Comparison of ENCODE assay signal across 8 cellular contexts in the genomic region with DNA sequence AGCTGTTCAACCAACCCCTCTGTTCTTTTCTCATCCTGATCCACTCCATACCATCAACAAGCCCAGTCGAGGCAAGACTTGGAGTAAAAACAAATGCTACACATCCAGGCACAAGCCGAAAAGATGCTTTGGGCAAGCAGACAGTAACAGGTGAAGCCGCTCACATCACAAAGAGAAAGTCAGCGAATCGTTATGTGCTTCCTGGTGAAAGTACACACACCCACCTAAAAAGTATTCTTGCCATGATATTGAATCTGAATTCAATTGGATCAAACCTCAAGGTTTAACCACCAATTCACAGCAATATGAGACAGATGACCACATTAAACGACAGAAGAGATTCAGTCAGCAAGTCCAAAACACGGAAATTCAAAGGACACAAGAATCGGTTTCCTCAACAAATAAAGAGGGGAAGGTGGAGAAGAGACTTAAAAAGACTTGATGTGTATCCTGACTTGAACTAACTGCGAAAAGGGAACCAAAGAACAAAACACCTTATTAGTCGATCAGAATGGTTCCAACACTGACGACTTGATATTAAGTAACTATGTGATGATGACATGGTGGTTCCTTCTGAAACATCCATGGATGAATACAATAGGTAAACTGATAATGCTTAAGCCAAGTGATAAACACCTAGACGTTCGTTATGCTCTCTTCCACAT. TPM values are rescaled to one million over a fixed set of nuclear protein-coding genes. Genes with fewer than 3 reads are reported as not detected.
DNase-seq lines count a peak whose midpoint lies in the region; ATAC-seq, FAIRE-seq and TF ChIP-seq lines count a peak whose summit lies in the region.

No MANE protein-coding gene starts in this region.

- peaks cover 9% of the 10 kb centered on the region for H3K23me2 ChIP-seq in H1 (ENCODE audit: low read depth, low read length)

- no peak overlapping the region for H2BK20ac ChIP-seq in H1 (ENCODE audit: low read length)

- 41% methylated on average over 13 of the region's 13 CpGs; no CpG with 5 or more reads in 1 of the 2 experiments for WGBS in H1 (ENCODE audit: extremely low coverage in 1 of 2, insufficient coverage in 1 of 2, insufficient read length in 1 of 2, insufficient replicate concordance in 2 of 2, low coverage in 1 of 2, low lambda C conversion rate in 2 of 2, missing lambda C conversion rate in 1 of 2), 2 experiments

- peak overlapping the region; percentile 95 to 100 (median 99) for H3K9ac ChIP-seq in H1 (replicated peaks in 1 of 4; ENCODE audit: extremely low read depth in 1 of 4, low read depth in 3 of 4, low read length in 3 of 4)

- CTCF ChIA-PET in Calu3 (lab: Charles Lee) (interaction anchor here (0.5 kb wide), 1 partner anchor 209 kb away, joined by 3 read pairs; no protein-coding TSS in a partner anchor), HEK293 (lab: Yijun Ruan, JAX) (interaction anchor here (0.9 to 1.3 kb wide), 3 partner anchors 8 to 523 kb away, joined by 3 to 5 read pairs (median 4); no protein-coding TSS in a partner anchor), H1 (lab: Charles Lee; ENCODE audit: partially characterized antibody) (interaction anchor here (1.6 kb wide), 1 partner anchor 28 kb away, joined by 7 read pairs; no protein-coding TSS in a partner anchor)

- H4K5ac ChIP-seq in H1 (ENCODE audit: insufficient read length, low read depth, low read length) = no peak overlapping the region

- POLR2A ChIA-PET in HEK293 (lab: Yijun Ruan, JAX) (interaction anchor here (1.0 to 1.6 kb wide), 5 partner anchors 11 to 151 kb away, joined by 3 to 4 read pairs (median 3); a partner anchor contains a TSS), H1 (lab: Charles Lee; ENCODE audit: partially characterized antibody) (interaction anchor here (0.7 to 1.1 kb wide), 4 partner anchors 9 to 44 kb away, joined by 3 to 7 read pairs (median 4); no protein-coding TSS in a partner anchor)

- H3K27ac ChIP-seq in HEK293 (ENCODE audit: extremely low read depth, low read depth, low read length) = peak overlapping the region; percentile 82
- peak overlapping the region; percentile 92; the same call in 1 of the 2 replicates for H3K27ac ChIP-seq in H1 (ENCODE audit: low read depth, low read length)

- no peak overlapping the region for H2BK120ac ChIP-seq in H1 (replicated peaks; ENCODE audit: low read depth, low read length)

- H3K4me1 Mint-ChIP-seq in Calu3 (ENCODE audit: low read depth, unreplicated experiment) = no peaks in the 10 kb centered on the region
- H3K4me1 Mint-ChIP-seq in T-helper 2 cell treated with Interferon-gamma antibody and Interleukin-4, amounts not matched to agents 5 μg/mL and 100 μg/mL, for 36 hours (ENCODE audit: low read depth) = peaks cover 47% of the 10 kb centered on the region

- H3K27ac Mint-ChIP-seq in Calu3 (ENCODE audit: unreplicated experiment) = peak overlapping the region; percentile 95
- H3K27ac Mint-ChIP-seq in T-helper 2 cell treated with Interferon-gamma antibody and Interleukin-4, amounts not matched to agents 5 μg/mL and 100 μg/mL, for 36 hours = peak overlapping the region; percentile 99

- H2BK5ac ChIP-seq in H1 (ENCODE audit: low read depth, low read length) = no peak overlapping the region; the same call in 1 of the 2 replicates

- peaks cover 5 to 27% of the 10 kb centered on the region in 2 experiments; a peak in 3 of 4 replicates for H3K79me2 ChIP-seq in H1 (ENCODE audit: control insufficient read depth in 1 of 2, insufficient read depth in 2 of 2, low read length in 2 of 2)

- TF ChIP-seq CTCF in Calu3 (IDR thresholded peaks at IDR 0.05; ENCODE audit: unreplicated experiment) (no peak), HEK293 (tag by site-specific recombination; IDR thresholded peaks at IDR 0.05) (no peak), H1 (IDR thresholded peaks at IDR 0.05; ENCODE audit: control extremely low read depth in 1 of 3, insufficient read depth in 1 of 3, low read depth in 1 of 3, low read length in 3 of 3) (no peak), GM10266 (IDR thresholded peaks at IDR 0.05; ENCODE audit: control insufficient read depth, insufficient read depth, low read depth, missing control alignments) (no peak)

- no peak overlapping the region for H2AK5ac ChIP-seq in H1 (ENCODE audit: low read depth, low read length)

- no peak for TF ChIP-seq RAD21 in H1 (IDR thresholded peaks at IDR 0.05 in 1 of 2, conservative IDR thresholded peaks at IDR 0.05 in 1 of 2; ENCODE audit: low read depth in 2 of 2, low read length in 2 of 2)

- H3K27me3 Mint-ChIP-seq in Calu3 (ENCODE audit: unreplicated experiment) = no peaks in the 10 kb centered on the region
- H3K27me3 Mint-ChIP-seq in T-helper 2 cell treated with Interferon-gamma antibody and Interleukin-4, amounts not matched to agents 5 μg/mL and 100 μg/mL, for 36 hours (ENCODE audit: low read depth) = peaks cover 5% of the 10 kb centered on the region

- H3K4me3 ChIP-seq in HEK293 (ENCODE audit: low read depth, low read length) = peak overlapping the region; percentile 93
- peak overlapping the region; percentile 69 to 100 (median 92) for H3K4me3 ChIP-seq in H1 (ENCODE audit: extremely low read depth in 1 of 4, insufficient read depth in 2 of 4, low read depth in 3 of 4, low read length in 4 of 4)

- peaks cover 0 to 2% of the 10 kb centered on the region in 2 experiments for H4K20me1 ChIP-seq in H1 (replicated peaks in 1 of 2; ENCODE audit: control insufficient read depth in 1 of 2, insufficient read depth in 2 of 2, low read length in 2 of 2)

- H3K23ac ChIP-seq in H1 (ENCODE audit: insufficient read length) = no peak overlapping the region

- H2AFZ ChIP-seq in H1 (ENCODE audit: low read length) = peak overlapping the region; percentile 63

- no peak overlapping the region for H4K91ac ChIP-seq in H1 (replicated peaks; ENCODE audit: insufficient read length, low read length)

- DNase-seq in Calu3 = no peak
- DNase-seq in T-helper 2 cell treated with Interferon-gamma antibody and Interleukin-4, amounts not matched to agents 5 μg/mL and 100 μg/mL, for 36 hours (ENCODE audit: low spot score) = peak; percentile 39
- no peak for DNase-seq in H1 (ENCODE audit: low read depth in 1 of 2, low spot score in 2 of 2)
- DNase-seq in myocyte (ENCODE audit: low read depth) = peak; percentile 28
- DNase-seq in putamen (ENCODE audit: low spot score) = no peak
- DNase-seq in GM10266 (ENCODE audit: extremely low spot score) = no peak

- BruUV-seq in Calu3 (replicated peaks; lab: Mats Ljungman, UMichigan) = no TSS peak

- H3K14ac ChIP-seq in H1 (ENCODE audit: insufficient read length) = no peak overlapping the region

- FAIRE-seq in H1 (lab: Jason Lieb, UNC) = no peak

- peak overlapping the region; percentile 58 to 93 for H3K4me2 ChIP-seq in H1 (ENCODE audit: insufficient read depth in 1 of 2, low read depth in 2 of 2, low read length in 2 of 2)

- H3K79me1 ChIP-seq in H1 (ENCODE audit: low read depth, low read length) = no peaks in the 10 kb centered on the region; the same call in 1 of the 2 replicates

- no peak overlapping the region; the same call in 1 of the 2 replicates for H2BK12ac ChIP-seq in H1 (ENCODE audit: low read depth, low read length)

- H3K4ac ChIP-seq in H1 (replicated peaks; ENCODE audit: insufficient read length, low read depth, low read length) = no peak overlapping the region

- H3K36me3 ChIP-seq in HEK293 (ENCODE audit: control insufficient read depth in 2 of 2, insufficient read depth in 1 of 2, low read length in 2 of 2) = no peaks in the 10 kb centered on the region
- H3K36me3 ChIP-seq in H1 (ENCODE audit: control insufficient read depth in 2 of 4, insufficient read depth in 4 of 4, low read length in 3 of 4) = no peaks in the 10 kb centered on the region

- H3K56ac ChIP-seq in H1 (replicated peaks; ENCODE audit: insufficient read length, low read depth, low read length) = no peak overlapping the region

- no peaks in the 10 kb centered on the region for H3K9me3 Mint-ChIP-seq in Calu3 (ENCODE audit: low read depth, unreplicated experiment)
- H3K9me3 Mint-ChIP-seq in T-helper 2 cell treated with Interferon-gamma antibody and Interleukin-4, amounts not matched to agents 5 μg/mL and 100 μg/mL, for 36 hours = peaks cover 5% of the 10 kb centered on the region

- H3K36me3 Mint-ChIP-seq in Calu3 (ENCODE audit: insufficient read depth, unreplicated experiment) = peaks cover 28% of the 10 kb centered on the region
- H3K36me3 Mint-ChIP-seq in T-helper 2 cell treated with Interferon-gamma antibody and Interleukin-4, amounts not matched to agents 5 μg/mL and 100 μg/mL, for 36 hours (ENCODE audit: low read depth) = peaks cover 32% of the 10 kb centered on the region

- no peak overlapping the region for H2BK15ac ChIP-seq in H1 (ENCODE audit: low read length)

- peaks cover 15% of the 10 kb centered on the region for H3K4me1 ChIP-seq in HEK293 (ENCODE audit: control insufficient read depth, insufficient read depth, low read length)
- peaks cover 0 to 3% (median 1%) of the 10 kb centered on the region in 4 experiments; a peak in 2 of 7 replicates for H3K4me1 ChIP-seq in H1 (replicated peaks in 1 of 4; ENCODE audit: control insufficient read depth in 3 of 4, insufficient read depth in 4 of 4, low read length in 3 of 4)

- TF ChIP-seq EP300 in H1 (IDR thresholded peaks at IDR 0.05; ENCODE audit: borderline replicate concordance in 1 of 2, low read depth in 2 of 2, low read length in 2 of 2) = no peak

- no peak for ATAC-seq in GM19397 (IDR thresholded peaks at IDR 0.05; ENCODE audit: unreplicated experiment)

- H3K18ac ChIP-seq in H1 (ENCODE audit: extremely low read depth, low read length) = peak overlapping the region; percentile 28; the same call in 1 of the 2 replicates

- H4K8ac ChIP-seq in H1 (ENCODE audit: extremely low read depth, insufficient read depth, low read length) = no peak overlapping the region

- no peak for TF ChIP-seq POLR2A in H1 (IDR thresholded peaks at IDR 0.05; ENCODE audit: control extremely low read depth in 1 of 2, low read depth in 2 of 2, low read length in 2 of 2)

- intact Hi-C loops in Calu3 (cut with micrococcal nuclease; ENCODE audit: unreplicated experiment) = loop anchor here (1.0 kb wide), 1 partner anchor 33 kb away; no protein-coding TSS in a partner anchor

- peak overlapping the region; percentile 89 for H3K4me3 Mint-ChIP-seq in Calu3 (ENCODE audit: low read depth, unreplicated experiment)
- H3K4me3 Mint-ChIP-seq in T-helper 2 cell treated with Interferon-gamma antibody and Interleukin-4, amounts not matched to agents 5 μg/mL and 100 μg/mL, for 36 hours = peak overlapping the region; percentile 99

- no peaks in the 10 kb centered on the region for H3K9me3 ChIP-seq in HEK293 (ENCODE audit: control insufficient read depth, insufficient read depth, low read depth, low read length)
- no peaks in the 10 kb centered on the region for H3K9me3 ChIP-seq in H1 (ENCODE audit: insufficient read depth in 2 of 2, low read depth in 1 of 2, low read length in 1 of 2)

- H3K27me3 ChIP-seq in H1 (replicated peaks in 1 of 4; ENCODE audit: control insufficient read depth in 3 of 4, extremely low read depth in 1 of 4, insufficient read depth in 3 of 4, low read length in 3 of 4) = no peaks in the 10 kb centered on the region

RNA-seq across cellular contexts. Expression of a gene that starts 1.1 kb away (rescaled TPM):
- total RNA-seq in Calu3 (2022) (13.6 and 14.4 TPM in 2 replicates), myocyte (8.3 and 12.0 TPM in 2 replicates)
- 6.7 and 8.7 TPM in 2 replicates for total RNA-seq in H1 (2021; fragmentation: NEBNext Ultra II Directional; extraction: Animal tissue kit (Norgen Biotek cat#: 25700))
- polyA plus RNA-seq in H1 (2011; rRNA removed) = 5.8 and 6.8 TPM in 2 replicates
- 11.5 TPM for polyA plus RNA-seq in H1 (2011; cell fraction: cytosol; rRNA removed)
- polyA plus RNA-seq in H1 (2011; cell fraction: nucleus; rRNA removed) = 6.4 TPM
- 5.5 to 6.4 TPM (median 5.9 TPM) in 4 replicates for polyA plus RNA-seq in H1 (2012, experiment 1 of 2)
- 3.1 TPM for polyA plus RNA-seq in H1 (2012, experiment 2 of 2)
- polyA plus RNA-seq in H1 (2013, experiment 1 of 2) = 12.4 TPM
- 12.3 TPM for polyA plus RNA-seq in H1 (2013, experiment 2 of 2)
- 2.4 and 3.2 TPM in 2 replicates for polyA minus RNA-seq in H1 (2011; rRNA and poly(A)+ RNA removed)
- polyA minus RNA-seq in H1 (2011; cell fraction: cytosol; rRNA and poly(A)+ RNA removed) = 2.1 TPM
- polyA minus RNA-seq in H1 (2011; cell fraction: nucleus; rRNA and poly(A)+ RNA removed) = 17.7 TPM
- 5.7 TPM for polyA plus RNA-seq in myocyte (2012)

Comparison
In these comparisons a context has a peak if more than half of its experiments do, and no peak if none do; other contexts are left out.
1. DNase-seq: peak in T-helper 2 cell treated with Interferon-gamma antibody and Interleukin-4, amounts not matched to agents 5 μg/mL and 100 μg/mL, for 36 hours (single experiment) and myocyte (single experiment); none in Calu3 (single experiment), H1 (0 of 2), putamen (single experiment) and GM10266 (single experiment).